24 cellular contexts compared by ENCODE assay signal in genomic region chr20:25587536-25587935, GRCh38.
"Had no signal": no experiment of that assay in that cellular context is flagged by ENCODE, and none has a peak within 500 bp of the region (broad histone marks: within the 10 kb centered on the region; RNA-seq: fewer than 3 reads in every experiment).

No MANE protein-coding gene starts in this region.

- ATAC-seq: activated CD4-positive, CD25-positive, alpha-beta regulatory T cell treated with anti-CD3 and anti-CD28 coated beads, Interleukin-2, amount 50 U/mL, for 24 hours; activated CD8-positive, alpha-beta memory T cell treated with anti-CD3 and anti-CD28 coated beads, Interleukin-2, amount 10 ng/mL, durations not matched to agents 7 days and 5 days; activated CD8-positive, alpha-beta T cell treated with anti-CD3 and anti-CD28 coated beads, Interleukin-2, amount 10 ng/mL, durations not matched to agents 7 days and 5 days; SK-N-SH treated with all-trans-retinoic acid at 6 μM for 48 hours had no signal

- H3K9me3 ChIP-seq: Peyer's patch had no signal

- H3K27ac Mint-ChIP-seq: activated CD4-positive, alpha-beta T cell treated with anti-CD3 and anti-CD28 coated beads, Interleukin-2, amount 10 ng/mL, durations not matched to agents 24 days and 14 days; activated CD8-positive, alpha-beta memory T cell treated with anti-CD3 and anti-CD28 coated beads, Interleukin-2, amount 10 ng/mL, durations not matched to agents 7 days and 5 days; activated CD8-positive, alpha-beta T cell treated with anti-CD3 and anti-CD28 coated beads, Interleukin-2, amount 10 ng/mL, durations not matched to agents 7 days and 5 days; activated naive CD4-positive, alpha-beta T cell treated with anti-CD3 and anti-CD28 coated beads, Interleukin-2, amount 50 U/mL, for 72 hours; activated T-cell treated with anti-CD3 and anti-CD28 coated beads, Interleukin-2, amount 50 U/mL, for 24 hours; activated T-helper 1 cell treated with anti-CD3 and anti-CD28 coated beads, Interleukin-12 subunit alpha, Interleukin-12 subunit beta, Interleukin-2, Interleukin-4 antibody, amounts not matched to agents 30 ng/mL and 10 ng/mL and 1 ng/mL, durations not matched to agents 14 hours and 24 hours and 36 hours had no signal

- H3K4me1 ChIP-seq: Peyer's patch had no signal

- H3K4me3 ChIP-seq: cardiac muscle cell, Peyer's patch, SJSA1 had no signal

- H3K9me3 Mint-ChIP-seq: activated naive CD4-positive, alpha-beta T cell treated with anti-CD3 and anti-CD28 coated beads, Interleukin-2, amount 50 U/mL, for 72 hours; activated T-cell treated with anti-CD3 and anti-CD28 coated beads, Interleukin-2, amount 50 U/mL, for 24 hours; activated T-helper 1 cell treated with anti-CD3 and anti-CD28 coated beads, Interleukin-12 subunit alpha, Interleukin-12 subunit beta, Interleukin-2, Interleukin-4 antibody, amounts not matched to agents 30 ng/mL and 10 ng/mL and 1 ng/mL, durations not matched to agents 14 hours and 24 hours and 36 hours had no signal

- H3K36me3 ChIP-seq: brain microvascular endothelial cell, cardiac muscle cell, Peyer's patch had no signal

- DNase-seq: activated CD4-positive, alpha-beta T cell treated with anti-CD3 and anti-CD28 coated beads, Interleukin-2, amount 10 ng/mL, durations not matched to agents 24 days and 14 days; activated CD8-positive, alpha-beta memory T cell treated with anti-CD3 and anti-CD28 coated beads, Interleukin-2, amount 10 ng/mL, durations not matched to agents 7 days and 5 days; activated CD8-positive, alpha-beta T cell treated with anti-CD3 and anti-CD28 coated beads, Interleukin-2, amount 10 ng/mL, durations not matched to agents 7 days and 5 days; activated effector memory CD4-positive, alpha-beta T cell treated with anti-CD3 and anti-CD28 coated beads, Interleukin-2, amount 50 U/mL, for 16 hours; activated naive CD4-positive, alpha-beta T cell treated with Interleukin-2 at 50 U/mL for 16 hours; activated T-cell treated with anti-CD3 and anti-CD28 coated beads, Interleukin-2, amount 50 U/mL, for 24 hours; amygdala; brain microvascular endothelial cell; KG1; NCI-H1048; NCI-H146; NCI-H1930; NCI-H345; NCI-H510A treated with DMSO at 0.1 percent for 48 hours; Peyer's patch; Right ventricle myocardium superior; SW 1271 had no signal

- H3K27ac ChIP-seq: brain microvascular endothelial cell, cardiac muscle cell, Peyer's patch, RWPE1, SJSA1 had no signal

- H3K27me3 ChIP-seq: brain microvascular endothelial cell, cardiac muscle cell, Peyer's patch, SJSA1 had no signal

- H3K4me3 Mint-ChIP-seq: activated CD4-positive, alpha-beta T cell treated with anti-CD3 and anti-CD28 coated beads, Interleukin-2, amount 10 ng/mL, durations not matched to agents 24 days and 14 days; activated CD8-positive, alpha-beta memory T cell treated with anti-CD3 and anti-CD28 coated beads, Interleukin-2, amount 10 ng/mL, durations not matched to agents 7 days and 5 days; activated CD8-positive, alpha-beta T cell treated with anti-CD3 and anti-CD28 coated beads, Interleukin-2, amount 10 ng/mL, durations not matched to agents 7 days and 5 days; activated T-cell treated with anti-CD3 and anti-CD28 coated beads, Interleukin-2, amount 50 U/mL, for 24 hours; activated T-helper 1 cell treated with anti-CD3 and anti-CD28 coated beads, Interleukin-12 subunit alpha, Interleukin-12 subunit beta, Interleukin-2, Interleukin-4 antibody, amounts not matched to agents 30 ng/mL and 10 ng/mL and 1 ng/mL, durations not matched to agents 14 hours and 24 hours and 36 hours had no signal
